ENCODE assay signal across 14 cellular contexts in the genomic region with DNA sequence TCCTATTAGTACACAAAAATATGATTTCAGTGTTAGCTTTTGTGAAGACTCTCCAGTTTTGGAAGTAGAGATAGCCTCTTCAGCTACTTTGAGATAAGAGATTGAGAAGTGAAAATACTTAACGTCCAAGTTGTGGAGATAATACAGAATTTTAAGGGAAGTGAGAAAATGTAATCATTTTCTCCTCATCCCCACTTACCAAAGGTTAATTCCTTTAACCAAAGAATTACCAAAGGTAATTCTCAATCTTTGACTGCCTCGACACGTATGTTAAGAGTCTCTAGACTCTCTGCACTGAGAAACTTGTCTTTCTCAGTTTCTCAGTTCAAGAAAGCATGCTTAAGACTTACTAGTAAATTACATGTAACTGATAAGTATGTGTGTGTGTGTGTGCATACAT.
"Had no signal": no experiment of that assay in that cellular context is flagged by ENCODE, and none has a peak within 500 bp of the region (broad histone marks: within the 10 kb centered on the region; RNA-seq: fewer than 3 reads in every experiment).

No MANE protein-coding gene starts in this region.

- H3K4me3 ChIP-seq: adrenal gland, gastroesophageal sphincter, left lung, mucosa of descending colon, vagina had no signal

- H3K27me3 ChIP-seq: adrenal gland, gastroesophageal sphincter, left lung, neutrophil, vagina had no signal

- H3K4me1 ChIP-seq: adrenal gland, gastroesophageal sphincter, left lung, vagina had no signal

- DNase-seq: activated CD4-positive, alpha-beta T cell treated with anti-CD3 and anti-CD28 coated beads, Interleukin-2, amount 10 ng/mL, durations not matched to agents 7 days and 5 days; activated CD8-positive, alpha-beta memory T cell treated with anti-CD3 and anti-CD28 coated beads for 24 hours; activated naive CD4-positive, alpha-beta T cell treated with anti-CD3 and anti-CD28 coated beads, Interleukin-2, amount 50 U/mL, for 16 hours; adrenal gland; effector memory CD8-positive, alpha-beta T cell; left lung; mucosa of descending colon; naive thymus-derived CD8-positive, alpha-beta T cell; retina; stimulated activated CD4-positive, alpha-beta T cell treated with anti-CD3 and anti-CD28 coated beads, Interleukin-15, amount 100 ng/mL, for 24 hours; stimulated activated CD4-positive, alpha-beta T cell treated with anti-CD3 and anti-CD28 coated beads, Interleukin-4, amount 100 ng/mL, for 24 hours had no signal

- ATAC-seq: effector memory CD8-positive, alpha-beta T cell; gastroesophageal sphincter; left lung; mucosa of descending colon; naive thymus-derived CD8-positive, alpha-beta T cell had no signal

- H3K9me3 ChIP-seq: adrenal gland, gastroesophageal sphincter, left lung, mucosa of descending colon, neutrophil, vagina had no signal

- H3K27ac ChIP-seq: adrenal gland, gastroesophageal sphincter, left lung, neutrophil, vagina had no signal
